In the genomic region with DNA sequence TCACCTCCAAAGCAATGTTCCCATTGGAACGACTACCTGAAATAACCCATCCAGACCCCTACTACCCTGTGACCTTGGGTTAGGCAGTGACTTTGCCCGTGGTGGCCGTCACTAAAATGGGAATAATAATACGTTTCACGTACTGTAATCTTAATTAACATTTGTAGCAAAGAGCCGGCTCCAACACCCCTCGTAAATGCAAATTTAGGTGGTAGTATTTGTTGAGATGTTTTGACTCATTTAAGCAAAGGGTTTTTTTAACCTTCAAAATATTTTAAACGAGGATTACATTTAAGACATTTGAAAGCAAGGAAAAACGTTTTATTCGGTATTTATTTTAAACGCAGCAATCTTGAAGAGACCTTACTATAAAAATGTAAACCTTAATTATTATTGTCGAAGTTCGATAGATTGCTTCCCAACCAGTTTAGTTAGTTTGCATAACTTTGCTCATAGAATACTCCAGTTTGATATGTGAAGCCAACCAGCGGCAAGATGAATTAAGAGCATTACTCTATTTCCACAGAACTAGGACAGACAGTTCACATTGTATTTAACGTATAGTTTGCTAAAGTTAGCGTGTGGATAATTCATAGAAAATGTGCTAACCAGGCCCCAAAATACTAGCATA, we compare ENCODE assay signal across 8 cellular contexts. TPM values are rescaled to one million over a fixed set of nuclear protein-coding genes. Genes with fewer than 3 reads are reported as not detected.
A peak's percentile ranks its signal among the peaks of the same experiment; 100 is the strongest.
DNase-seq lines count a peak whose midpoint lies in the region; ATAC-seq lines count a peak whose summit lies in the region.

No MANE protein-coding gene starts in this region.

- peak overlapping the region; percentile 99 for H3K9ac ChIP-seq in BLaER1

- H3K27me3 ChIP-seq in BLaER1 = no peaks in the 10 kb centered on the region
- no peaks in the 10 kb centered on the region for H3K27me3 ChIP-seq in HAP-1 (ENCODE audit: low read depth)

- peaks cover 10 to 38% (median 28%) of the 10 kb centered on the region in 3 donors for H3K27me3 Mint-ChIP-seq in immature natural killer cell (ENCODE audit: low read depth in 3 of 3)

- H3K4me2 ChIP-seq in BLaER1 = peak overlapping the region; percentile 87

- no peaks in the 10 kb centered on the region for H3K36me3 ChIP-seq in BLaER1
- H3K36me3 ChIP-seq in HAP-1 (replicated peaks) = no peaks in the 10 kb centered on the region; the same call in 1 of the 2 replicates

- H3K4me3 ChIP-seq in BLaER1 (peak overlapping the region; percentile 88), HAP-1 (peak overlapping the region; percentile 88)

- H3K9me3 Mint-ChIP-seq in activated naive CD4-positive, alpha-beta T cell treated with anti-CD3 and anti-CD28 coated beads, Interleukin-2, amount 50 U/mL, for 72 hours = no peaks in the 10 kb centered on the region
- H3K9me3 Mint-ChIP-seq in immature natural killer cell = no peaks in the 10 kb centered on the region

- H3K9me3 ChIP-seq in BLaER1 (no peaks in the 10 kb centered on the region), HAP-1 (no peaks in the 10 kb centered on the region)

- peak overlapping the region; percentile 93 to 100 for H3K27ac Mint-ChIP-seq in activated naive CD4-positive, alpha-beta T cell treated with anti-CD3 and anti-CD28 coated beads, Interleukin-2, amount 50 U/mL, for 72 hours
- H3K27ac Mint-ChIP-seq in immature natural killer cell = peak overlapping the region; percentile 96 to 99 (median 98)

- DNase-seq in HAP-1 (ENCODE audit: low spot score in 2 of 2) = peak in 1 of 2 experiments; percentile 46
- no peak for DNase-seq in activated naive CD4-positive, alpha-beta T cell treated with anti-CD3 and anti-CD28 coated beads, Interleukin-2, amount 50 U/mL, for 72 hours (ENCODE audit: low spot score in 2 of 2)
- no peak for DNase-seq in immature natural killer cell
- peak; percentile 25 for DNase-seq in stimulated activated naive CD4-positive, alpha-beta T cell treated with Interleukin-2 at 50 U/mL for 16 hours (lab: John Stamatoyannopoulos, UW)
- no peak for DNase-seq in activated gamma-delta T cell treated with Interleukin-2 at 50 U/mL for 16 hours

- peaks cover 25% of the 10 kb centered on the region for H3K4me1 ChIP-seq in BLaER1
- peaks cover 20% of the 10 kb centered on the region; the same call in 1 of the 2 replicates for H3K4me1 ChIP-seq in HAP-1

- peaks cover 56 to 71% of the 10 kb centered on the region in 2 donors for H3K4me1 Mint-ChIP-seq in immature natural killer cell

- H3K27ac ChIP-seq in BLaER1 = peak overlapping the region; percentile 97

- peaks cover 24 to 36% of the 10 kb centered on the region in 2 donors for H3K36me3 Mint-ChIP-seq in activated naive CD4-positive, alpha-beta T cell treated with anti-CD3 and anti-CD28 coated beads, Interleukin-2, amount 50 U/mL, for 72 hours
- H3K36me3 Mint-ChIP-seq in immature natural killer cell = no peaks in the 10 kb centered on the region

- in situ Hi-C loops in HAP-1 (cut with MboI; ENCODE audit: low sequenced_read_pairs) = loop anchor here (10.0 kb wide), 1 partner anchor 183 kb away; no protein-coding TSS in a partner anchor

- no peak for ATAC-seq in activated naive CD4-positive, alpha-beta T cell treated with anti-CD3 and anti-CD28 coated beads, Interleukin-2, amount 50 U/mL, for 72 hours
- ATAC-seq in HG03354 (IDR thresholded peaks at IDR 0.05; ENCODE audit: poor library complexity, severe bottlenecking, unreplicated experiment) (no peak), HG02973 (IDR thresholded peaks at IDR 0.05; ENCODE audit: unreplicated experiment) (no peak)

- peak overlapping the region; percentile 98 to 100 (median 99) for H3K4me3 Mint-ChIP-seq in immature natural killer cell

- H4K20me1 ChIP-seq in BLaER1 = peaks cover 42% of the 10 kb centered on the region

RNA-seq across cellular contexts. Expression of a gene that starts 1.4 kb away (rescaled TPM):
- total RNA-seq in activated naive CD4-positive, alpha-beta T cell treated with anti-CD3 and anti-CD28 coated beads, Interleukin-2, amount 50 U/mL, for 72 hours = 10 to 100 TPM; 25.7 to 31.5 TPM
- 10 to 100 TPM in 1 of 3 donors, 1 to 10 TPM in 2; 3.8 to 14.8 (median 4.3) TPM for polyA plus RNA-seq in immature natural killer cell
